In the genomic region with DNA sequence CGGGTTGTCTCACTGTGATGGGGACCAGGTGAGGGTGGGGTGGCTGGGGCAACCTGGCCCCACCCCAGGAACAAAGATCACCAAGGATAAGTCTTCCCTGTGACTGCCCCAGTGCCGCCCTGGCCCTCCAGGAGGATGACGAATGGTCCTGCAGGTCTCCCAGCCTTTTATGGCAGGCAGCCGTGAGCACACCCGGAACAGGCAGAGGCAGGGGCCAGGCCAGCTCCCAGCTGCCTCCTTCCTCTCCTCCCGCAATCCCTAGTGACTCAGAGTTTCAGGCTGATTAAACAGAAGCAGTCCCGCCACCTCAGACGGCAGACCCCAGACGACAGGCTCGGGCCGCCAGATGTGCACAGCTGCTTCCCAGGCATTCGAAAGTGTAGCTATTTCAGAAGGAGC, we compare ENCODE assay signal across 10 cellular contexts. TPM values are rescaled to one million over a fixed set of nuclear protein-coding genes. Genes with fewer than 3 reads are reported as not detected.
DNase-seq lines count a peak whose midpoint lies in the region; ATAC-seq and TF ChIP-seq lines count a peak whose summit lies in the region.
"Had no signal": no experiment of that assay in that cellular context is flagged by ENCODE, and none has a peak within 500 bp of the region (broad histone marks: within the 10 kb centered on the region; RNA-seq: fewer than 3 reads in every experiment).

No MANE protein-coding gene starts in this region.

- H3K9me2 ChIP-seq in hepatocyte (replicated peaks; ENCODE audit: insufficient read depth) = no peaks in the 10 kb centered on the region

- TF ChIP-seq POLR2A in suprapubic skin (IDR thresholded peaks at IDR 0.05) = no peak

- H4K20me1 ChIP-seq in hepatocyte (ENCODE audit: insufficient read depth, poor library complexity, severe bottlenecking) = peaks cover 86% of the 10 kb centered on the region

- peaks cover 81% of the 10 kb centered on the region for H3K79me2 ChIP-seq in hepatocyte

- peak overlapping the region; percentile 71 for H3K4me2 ChIP-seq in hepatocyte

- H3K27me3 ChIP-seq in hepatocyte (no peaks in the 10 kb centered on the region), suprapubic skin (no peaks in the 10 kb centered on the region)

- ATAC-seq in HG02588 (IDR thresholded peaks at IDR 0.05; ENCODE audit: unreplicated experiment) (no peak), HG03432 (IDR thresholded peaks at IDR 0.05; ENCODE audit: unreplicated experiment) (no peak)

- DNase-seq in HT-29 (ENCODE audit: low spot score) (peak; percentile 95), amniotic epithelial cell (ENCODE audit: low read depth) (peak; percentile 84), hepatocyte (ENCODE audit: low spot score) (peak; percentile 93), suprapubic skin (ENCODE audit: low spot score in 2 of 2) (peak in 1 of 2 donors; percentile 70), SW 1271 (lab: John Stamatoyannopoulos, UW) (no peak), SKM-1 treated with dmso at 0.1 percent for 144 hours (lab: John Stamatoyannopoulos, UW; ENCODE audit: unreplicated experiment) (no peak)
- DNase-seq: activated CD4-positive, alpha-beta T cell treated with anti-CD3 and anti-CD28 coated beads, Interleukin-2, amount 10 ng/mL, durations not matched to agents 7 days and 5 days had no signal

- H2AFZ ChIP-seq in hepatocyte = no peak overlapping the region
- H2AFZ ChIP-seq: parathyroid adenoma had no signal

- 15% methylated on average over 10 of the region's 12 CpGs for WGBS in hepatocyte (ENCODE audit: low lambda C conversion rate, missing lambda C conversion rate)
- WGBS in suprapubic skin = 75% methylated on average over 2 of the region's 12 CpGs

- no peak for TF ChIP-seq EP300 in suprapubic skin (IDR thresholded peaks at IDR 0.05)

- H3K36me3 ChIP-seq in hepatocyte (replicated peaks; ENCODE audit: insufficient read depth, low read depth) (no peaks in the 10 kb centered on the region), suprapubic skin (peaks cover 59% of the 10 kb centered on the region)

- no peak for TF ChIP-seq CTCF in hepatocyte (IDR thresholded peaks at IDR 0.05; ENCODE audit: poor library complexity)
- no peak for TF ChIP-seq CTCF in suprapubic skin (IDR thresholded peaks at IDR 0.05)

- H3K9me3 ChIP-seq in hepatocyte (ENCODE audit: low read depth) (no peaks in the 10 kb centered on the region), suprapubic skin (no peaks in the 10 kb centered on the region)

- H3K4me1 ChIP-seq in hepatocyte (ENCODE audit: insufficient read depth) (peaks cover 57% of the 10 kb centered on the region), suprapubic skin (peaks cover 81% of the 10 kb centered on the region)

- H3K4me3 ChIP-seq in hepatocyte = no peak overlapping the region
- peak overlapping the region; percentile 11 for H3K4me3 ChIP-seq in suprapubic skin

- peak overlapping the region; percentile 98 for H3K27ac ChIP-seq in hepatocyte
- peak overlapping the region; percentile 83 for H3K27ac ChIP-seq in suprapubic skin
- H3K27ac ChIP-seq: parathyroid adenoma had no signal

RNA-seq across cellular contexts. Expression of a gene that starts 13.3 kb away (rescaled TPM):
- total RNA-seq in HT-29 (2014; rRNA removed; shearing (Covaris generic)) = 477 and 498 TPM in 2 replicates
- 162 and 209 TPM in 2 replicates for total RNA-seq in hepatocyte
- polyA plus RNA-seq in hepatocyte = 191 and 214 TPM in 2 replicates
- 1,000 to 10,000 TPM; 1,107 to 2,369 (median 1,992) TPM for total RNA-seq in suprapubic skin

RNA-seq across cellular contexts. Expression of a gene that starts 38.6 kb away (rescaled TPM):
- 45.2 and 54.7 TPM in 2 replicates for total RNA-seq in HT-29 (2014; rRNA removed; shearing (Covaris generic))
- 62.6 and 66.2 TPM in 2 replicates for total RNA-seq in hepatocyte
- polyA plus RNA-seq in hepatocyte = 109 and 110 TPM in 2 replicates
- 10 to 100 TPM in 1 of 4 donors, 1 to 10 TPM in 3; 8.5 to 18.6 (median 9.2) TPM for total RNA-seq in suprapubic skin

RNA-seq across cellular contexts. Expression of a gene that starts 38.7 kb away (rescaled TPM):
- total RNA-seq in HT-29 (2014; rRNA removed; shearing (Covaris generic)) = not detected in 2 replicates
- 0.03 and 0.08 TPM in 2 replicates for total RNA-seq in hepatocyte
- polyA plus RNA-seq in hepatocyte = 0.18 and 0.44 TPM in 2 replicates
- 1 to 10 TPM; 1.0 to 9.3 (median 1.2) TPM for total RNA-seq in suprapubic skin

RNA-seq across cellular contexts. Expression of a gene that starts 39.6 kb away (rescaled TPM):
- 52.4 and 68.0 TPM in 2 replicates for total RNA-seq in HT-29 (2014; rRNA removed; shearing (Covaris generic))
- 239 and 290 TPM in 2 replicates for total RNA-seq in hepatocyte
- polyA plus RNA-seq in hepatocyte = 88.0 and 92.0 TPM in 2 replicates
- 10 to 100 TPM; 11.7 to 14.8 (median 12.4) TPM for total RNA-seq in suprapubic skin

Comparison
In these comparisons a context has a peak if more than half of its experiments do, and no peak if none do; other contexts are left out.
1. DNase-seq: peak in HT-29 (single experiment), amniotic epithelial cell (single experiment) and hepatocyte (single experiment); none in SW 1271 (0 of 2) and SKM-1 treated with dmso at 0.1 percent for 144 hours (single experiment).